Comparison of ENCODE assay signal across 21 cellular contexts in the genomic region with DNA sequence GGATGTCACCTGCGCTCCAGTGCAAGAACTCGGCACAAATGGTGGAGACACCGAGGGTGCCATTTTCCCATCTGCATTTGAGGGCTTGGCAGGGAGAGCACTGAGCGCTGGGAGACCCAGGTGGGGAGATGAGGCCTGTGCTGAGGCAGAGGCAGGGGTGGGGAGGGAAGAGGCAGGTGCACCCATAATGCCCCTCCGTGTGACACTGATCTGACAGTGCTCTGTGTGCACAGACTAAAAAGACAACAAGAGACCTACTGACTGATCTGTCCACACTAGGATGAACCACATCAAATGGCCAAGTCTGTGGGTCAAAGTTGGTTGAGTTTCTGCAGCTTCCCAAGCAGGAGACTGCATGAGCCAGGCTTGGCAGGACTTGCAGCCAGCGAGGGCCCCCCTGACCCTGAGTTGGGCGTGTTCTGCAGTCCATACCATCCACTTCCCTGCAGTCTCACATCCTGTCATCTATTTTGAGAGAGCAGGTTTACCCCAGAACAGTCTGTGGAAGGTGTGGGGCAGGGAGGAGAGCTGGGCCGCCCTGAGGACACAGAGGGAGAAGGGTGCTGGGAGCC. TPM values are rescaled to one million over a fixed set of nuclear protein-coding genes. Genes with fewer than 3 reads are reported as not detected.
DNase-seq lines count a peak whose midpoint lies in the region; ATAC-seq and TF ChIP-seq lines count a peak whose summit lies in the region.
"Had no signal": no experiment of that assay in that cellular context is flagged by ENCODE, and none has a peak within 500 bp of the region (broad histone marks: within the 10 kb centered on the region; RNA-seq: fewer than 3 reads in every experiment).

No MANE protein-coding gene starts in this region.

- no peak overlapping the region for H2AFZ ChIP-seq in osteoblast (ENCODE audit: low read length)

- intact Hi-C loops in dendritic cell treated with granulocyte-macrophage colony-stimulating factor and Interleukin-4, amounts not matched to agents 40 ng/mL and 50 ng/mL, for 4 days (cut with micrococcal nuclease), result loop anchor here (10.0 kb wide), 1 partner anchor 165 kb away; no protein-coding TSS in a partner anchor
- intact Hi-C loops in Right ventricle myocardium inferior (cut with DNase I), result loop anchor here (5.0 kb wide), 2 partner anchors 42 to 82 kb away; partner anchors contain the start of gene NEK6

- H3K4me1 ChIP-seq in osteoblast (ENCODE audit: insufficient read depth, low read length), result peaks cover 35% of the 10 kb centered on the region

- H3K4me3 Mint-ChIP-seq in IgD-negative memory B cell, result no peak overlapping the region
- H3K4me3 Mint-ChIP-seq in dendritic cell treated with granulocyte-macrophage colony-stimulating factor and Interleukin-4, amounts not matched to agents 40 ng/mL and 50 ng/mL, for 4 days, result no peak overlapping the region
- H3K4me3 Mint-ChIP-seq: mesothelial cell of epicardium had no signal

- no peaks in the 10 kb centered on the region for H3K9me3 ChIP-seq in osteoblast (ENCODE audit: low read depth, low read length)
- H3K9me3 ChIP-seq: esophagus squamous epithelium, heart left ventricle had no signal

- no peak for ATAC-seq in Right ventricle myocardium inferior
- ATAC-seq: heart left ventricle had no signal

- H3K27ac Mint-ChIP-seq in IgD-negative memory B cell, result peak overlapping the region; percentile 65 to 91 (median 80)
- peak overlapping the region; percentile 8 for H3K27ac Mint-ChIP-seq in dendritic cell treated with granulocyte-macrophage colony-stimulating factor and Interleukin-4, amounts not matched to agents 40 ng/mL and 50 ng/mL, for 4 days
- H3K27ac Mint-ChIP-seq: mesothelial cell of epicardium had no signal

- H3K79me2 ChIP-seq in osteoblast (ENCODE audit: insufficient read depth, low read length), result peaks cover 100% of the 10 kb centered on the region

- TF ChIP-seq CTCF in osteoblast (IDR thresholded peaks at IDR 0.05; ENCODE audit: extremely low read depth, low read depth, low read length), result no peak

- H3K36me3 Mint-ChIP-seq in IgD-negative memory B cell, result no peaks in the 10 kb centered on the region
- peaks cover 95% of the 10 kb centered on the region for H3K36me3 Mint-ChIP-seq in dendritic cell treated with granulocyte-macrophage colony-stimulating factor and Interleukin-4, amounts not matched to agents 40 ng/mL and 50 ng/mL, for 4 days (ENCODE audit: low read depth)
- H3K36me3 Mint-ChIP-seq: mesothelial cell of epicardium had no signal

- no peaks in the 10 kb centered on the region for H3K9me3 Mint-ChIP-seq in IgD-negative memory B cell
- no peaks in the 10 kb centered on the region for H3K9me3 Mint-ChIP-seq in dendritic cell treated with granulocyte-macrophage colony-stimulating factor and Interleukin-4, amounts not matched to agents 40 ng/mL and 50 ng/mL, for 4 days
- H3K9me3 Mint-ChIP-seq: mesothelial cell of epicardium had no signal

- peak; percentile 8 for DNase-seq in COLO668 (lab: John Stamatoyannopoulos, UW; ENCODE audit: unreplicated experiment)
- DNase-seq in osteoblast (ENCODE audit: insufficient read length, low spot score, missing footprints), result peak; percentile 72
- DNase-seq in NCI-H446 (lab: John Stamatoyannopoulos, UW), result no peak
- no peak for DNase-seq in Right ventricle myocardium inferior (ENCODE audit: missing footprints)
- DNase-seq in kidney tubule cell (ENCODE audit: low spot score), result no peak
- DNase-seq: activated CD4-positive, alpha-beta T cell treated with anti-CD3 and anti-CD28 coated beads for 1 hour; activated effector memory CD4-positive, alpha-beta T cell treated with anti-CD3 and anti-CD28 coated beads, Interleukin-2, amount 50 U/mL, for 16 hours; C1 segment of cervical spinal cord; DND-41; esophagus squamous epithelium; heart left ventricle; NCI-H1092 treated with DMSO at 0.1 percent for 48 hours; NCI-H2171; NCI-H82; occipital lobe; stimulated activated CD4-positive, alpha-beta T cell treated with anti-CD3 and anti-CD28 coated beads, Interleukin-4, amount 100 ng/mL, for 24 hours; stimulated activated CD8-positive, alpha-beta memory T cell treated with anti-CD3 and anti-CD28 coated beads, Interleukin-4, amount 100 ng/mL, for 48 hours had no signal

- H3K4me3 ChIP-seq in osteoblast (ENCODE audit: insufficient read depth, low read length), result no peak overlapping the region
- H3K4me3 ChIP-seq: esophagus squamous epithelium, heart left ventricle had no signal

- no peaks in the 10 kb centered on the region for H3K27me3 Mint-ChIP-seq in IgD-negative memory B cell
- H3K27me3 Mint-ChIP-seq in dendritic cell treated with granulocyte-macrophage colony-stimulating factor and Interleukin-4, amounts not matched to agents 40 ng/mL and 50 ng/mL, for 4 days, result no peaks in the 10 kb centered on the region

- H4K20me1 ChIP-seq in osteoblast (ENCODE audit: insufficient read depth, low read length), result peaks cover 35% of the 10 kb centered on the region

- H3K27ac ChIP-seq in osteoblast (ENCODE audit: low read depth, low read length), result peak overlapping the region; percentile 27
- H3K27ac ChIP-seq: heart left ventricle, KMS-11 had no signal

- peaks cover 60% of the 10 kb centered on the region for H3K36me3 ChIP-seq in osteoblast (ENCODE audit: insufficient read depth, low read length)

- H3K4me2 ChIP-seq in osteoblast (ENCODE audit: insufficient read depth, low read length), result no peak overlapping the region
- H3K4me2 ChIP-seq: KMS-11 had no signal

- peaks cover 23 to 38% (median 25%) of the 10 kb centered on the region in 3 donors for H3K4me1 Mint-ChIP-seq in IgD-negative memory B cell
- peaks cover 80% of the 10 kb centered on the region for H3K4me1 Mint-ChIP-seq in dendritic cell treated with granulocyte-macrophage colony-stimulating factor and Interleukin-4, amounts not matched to agents 40 ng/mL and 50 ng/mL, for 4 days (ENCODE audit: low read depth)

- H3K27me3 ChIP-seq in osteoblast (ENCODE audit: insufficient read depth, low read length), result no peaks in the 10 kb centered on the region
- H3K27me3 ChIP-seq: esophagus squamous epithelium, heart left ventricle had no signal

RNA-seq across cellular contexts. Expression of gene NEK6, which starts 41.9 kb away (rescaled TPM):
- polyA plus RNA-seq in IgD-negative memory B cell, result 76.2 TPM
- total RNA-seq in osteoblast (128 and 130 TPM in 2 replicates), Right ventricle myocardium inferior (10.5 TPM)

Comparison
In these comparisons a context has a peak if more than half of its experiments do, and no peak if none do; other contexts are left out.
1. DNase-seq: peak in COLO668 (single experiment) and osteoblast (single experiment); none in NCI-H446 (0 of 2), Right ventricle myocardium inferior (single experiment) and kidney tubule cell (single experiment).
2. RNA of gene NEK6, which starts 41.9 kb away (total RNA-seq): 128 to 130 TPM in osteoblast; 10.5 TPM in Right ventricle myocardium inferior (single experiment); every median in the first group is over 10 times any median in the second.